Comparison of ENCODE assay signal across 20 cellular contexts in the genomic region with DNA sequence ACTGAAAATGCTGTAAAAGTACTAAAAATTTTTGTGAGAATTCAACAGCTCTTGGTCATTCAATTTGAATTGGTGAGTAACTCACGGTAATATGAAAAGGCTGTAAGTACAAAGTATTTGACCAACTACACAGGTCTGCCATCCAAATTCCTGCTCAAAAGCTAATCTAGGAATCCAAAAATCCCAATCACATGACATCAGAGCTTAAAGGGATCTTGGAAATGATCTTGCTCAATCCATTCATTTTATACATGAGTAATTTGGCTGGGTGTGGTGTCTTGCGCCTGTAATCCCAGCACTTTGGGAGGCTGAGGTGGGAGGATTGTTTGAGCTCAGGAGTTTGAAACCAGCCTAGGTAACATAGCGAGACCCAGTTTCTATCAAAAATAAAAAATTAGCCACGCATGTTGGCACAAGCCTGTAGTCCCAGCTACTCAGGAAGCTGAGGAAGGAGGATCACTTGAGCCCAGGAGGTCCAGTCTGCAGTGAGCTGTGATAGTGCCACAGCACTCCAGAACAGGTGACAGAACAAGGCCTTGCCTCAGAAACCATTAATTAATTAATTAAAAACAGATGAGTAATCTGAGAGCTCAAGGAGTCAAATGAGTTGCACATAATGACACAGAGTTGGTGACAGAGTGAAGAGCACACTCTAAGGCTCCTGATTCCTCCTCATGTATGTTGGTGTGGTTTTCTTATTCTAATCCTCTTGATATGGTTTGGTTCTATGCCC. TPM values are rescaled to one million over a fixed set of nuclear protein-coding genes. Genes with fewer than 3 reads are reported as not detected.
DNase-seq lines count a peak whose midpoint lies in the region; ATAC-seq, FAIRE-seq and TF ChIP-seq lines count a peak whose summit lies in the region.
"Had no signal": no experiment of that assay in that cellular context is flagged by ENCODE, and none has a peak within 500 bp of the region (broad histone marks: within the 10 kb centered on the region; RNA-seq: fewer than 3 reads in every experiment).

No MANE protein-coding gene starts in this region.

- H3K27ac Mint-ChIP-seq in activated T-cell treated with anti-CD3 and anti-CD28 coated beads, Interleukin-2, amount 50 U/mL, for 72 hours, result no peak overlapping the region
- H3K27ac Mint-ChIP-seq: activated CD4-positive, alpha-beta T cell treated with anti-CD3 and anti-CD28 coated beads, Interleukin-2, amount 10 ng/mL, durations not matched to agents 24 days and 14 days; mesothelial cell of epicardium had no signal

- peaks cover 30% of the 10 kb centered on the region for H3K4me1 ChIP-seq in keratinocyte (ENCODE audit: control insufficient read depth, extremely low read depth, insufficient read depth, low read length)

- dilution Hi-C loops in keratinocyte (cut with MboI; ENCODE audit: extremely low pct_ligation_motif_present, low sequenced_read_pairs), result no loop called here

- no peak overlapping the region for H3K4me3 Mint-ChIP-seq in activated T-cell treated with anti-CD3 and anti-CD28 coated beads, Interleukin-2, amount 50 U/mL, for 72 hours
- H3K4me3 Mint-ChIP-seq: activated CD4-positive, alpha-beta T cell treated with anti-CD3 and anti-CD28 coated beads, Interleukin-2, amount 10 ng/mL, durations not matched to agents 24 days and 14 days; mesothelial cell of epicardium had no signal

- ATAC-seq in activated T-cell treated with anti-CD3 and anti-CD28 coated beads, Interleukin-2, amount 50 U/mL, for 72 hours (replicated peaks in 1 of 2), result no peak
- ATAC-seq: gastroesophageal sphincter had no signal

- H4K20me1 ChIP-seq in keratinocyte (ENCODE audit: control insufficient read depth, extremely low read depth, insufficient read depth, low read length), result no peaks in the 10 kb centered on the region

- H3K4me2 ChIP-seq in keratinocyte (ENCODE audit: control insufficient read depth, extremely low read depth, insufficient read depth, low read depth, low read length), result peak overlapping the region; percentile 22

- no peak overlapping the region for H3K9ac ChIP-seq in keratinocyte (ENCODE audit: control insufficient read depth, extremely low read depth, insufficient read depth, low read length)

- H3K36me3 Mint-ChIP-seq in activated T-cell treated with anti-CD3 and anti-CD28 coated beads, Interleukin-2, amount 50 U/mL, for 72 hours (ENCODE audit: insufficient read depth in 2 of 2), result no peaks in the 10 kb centered on the region
- H3K36me3 Mint-ChIP-seq: mesothelial cell of epicardium had no signal

- H3K9me3 ChIP-seq in keratinocyte (ENCODE audit: control insufficient read depth, low read depth, low read length), result no peaks in the 10 kb centered on the region
- H3K9me3 ChIP-seq: gastroesophageal sphincter had no signal

- H3K27ac ChIP-seq in keratinocyte (ENCODE audit: control insufficient read depth, insufficient read depth, low read length), result peak overlapping the region; percentile 66
- H3K27ac ChIP-seq: gastroesophageal sphincter had no signal

- DNase-seq in AG10803 (ENCODE audit: low read depth) (peak; percentile 87), HT1080 (ENCODE audit: low read depth) (peak; percentile 33), bronchial epithelial cell (ENCODE audit: low read depth) (peak; percentile 79), keratinocyte (ENCODE audit: low read depth, low spot score) (no peak), C1 segment of cervical spinal cord (lab: John Stamatoyannopoulos, UW) (no peak), LoVo (ENCODE audit: low spot score) (no peak), COR-L47 (lab: John Stamatoyannopoulos, UW) (no peak)
- DNase-seq in activated T-cell treated with anti-CD3 and anti-CD28 coated beads, Interleukin-2, amount 50 U/mL, for 72 hours, result no peak
- DNase-seq: activated CD4-positive, alpha-beta T cell treated with anti-CD3 and anti-CD28 coated beads, Interleukin-2, amount 10 ng/mL, durations not matched to agents 24 days and 14 days; amniotic stem cell; dermis blood vessel endothelial cell; DMS153; NCI-H2029; NCI-H774; nucleus accumbens; stimulated activated naive CD4-positive, alpha-beta T cell treated with Interleukin-2 at 50 U/mL for 16 hours had no signal

- no peak overlapping the region for H2AFZ ChIP-seq in keratinocyte (ENCODE audit: control insufficient read depth, low read length)

- TF ChIP-seq CTCF in AG10803 (conservative IDR thresholded peaks at IDR 0.05; ENCODE audit: low read length), result no peak
- no peak for TF ChIP-seq CTCF in bronchial epithelial cell (IDR thresholded peaks at IDR 0.05; ENCODE audit: insufficient read depth, low read length, severe bottlenecking)
- TF ChIP-seq CTCF in keratinocyte (optimal IDR thresholded peaks at IDR 0.05 in 1 of 3, IDR thresholded peaks at IDR 0.05 in 1 of 3, conservative IDR thresholded peaks at IDR 0.05 in 1 of 3; ENCODE audit: extremely low read depth in 1 of 3, insufficient read depth in 2 of 3, low read length in 3 of 3), result no peak

- H3K4me3 ChIP-seq in AG10803 (ENCODE audit: low read length) (no peak overlapping the region), bronchial epithelial cell (ENCODE audit: low read depth, low read length) (no peak overlapping the region), keratinocyte (ENCODE audit: control insufficient read depth in 2 of 3, extremely low read depth in 1 of 3, insufficient read depth in 2 of 3, low read depth in 1 of 3, low read length in 3 of 3) (no peak overlapping the region)
- H3K4me3 ChIP-seq: gastroesophageal sphincter, skin epidermis had no signal

- H3K27me3 Mint-ChIP-seq in activated T-cell treated with anti-CD3 and anti-CD28 coated beads, Interleukin-2, amount 50 U/mL, for 72 hours (ENCODE audit: low read depth), result peaks cover 6% of the 10 kb centered on the region

- H3K9me3 Mint-ChIP-seq in activated T-cell treated with anti-CD3 and anti-CD28 coated beads, Interleukin-2, amount 50 U/mL, for 72 hours, result no peaks in the 10 kb centered on the region
- H3K9me3 Mint-ChIP-seq: activated CD4-positive, alpha-beta T cell treated with anti-CD3 and anti-CD28 coated beads, Interleukin-2, amount 10 ng/mL, durations not matched to agents 24 days and 14 days; mesothelial cell of epicardium had no signal

- H3K27me3 ChIP-seq in bronchial epithelial cell (ENCODE audit: control insufficient read depth, insufficient read depth, low read length) (no peaks in the 10 kb centered on the region), keratinocyte (ENCODE audit: control insufficient read depth, extremely low read depth, insufficient read depth, low read length) (no peaks in the 10 kb centered on the region)
- H3K27me3 ChIP-seq: gastroesophageal sphincter had no signal

- no peaks in the 10 kb centered on the region for H3K9me1 ChIP-seq in keratinocyte (ENCODE audit: control insufficient read depth, extremely low read depth, insufficient read depth, low read length)

- peaks cover 30% of the 10 kb centered on the region for H3K79me2 ChIP-seq in keratinocyte (ENCODE audit: control insufficient read depth, insufficient read depth, low read length)

- no peaks in the 10 kb centered on the region for H3K4me1 Mint-ChIP-seq in activated T-cell treated with anti-CD3 and anti-CD28 coated beads, Interleukin-2, amount 50 U/mL, for 72 hours (ENCODE audit: low read depth)
- H3K4me1 Mint-ChIP-seq: activated CD4-positive, alpha-beta T cell treated with anti-CD3 and anti-CD28 coated beads, Interleukin-2, amount 10 ng/mL, durations not matched to agents 24 days and 14 days had no signal

- H3K36me3 ChIP-seq in bronchial epithelial cell (ENCODE audit: control insufficient read depth, insufficient read depth, low read length) (peaks cover 3% of the 10 kb centered on the region), keratinocyte (ENCODE audit: control insufficient read depth in 2 of 2, extremely low read depth in 1 of 2, insufficient read depth in 2 of 2, low read length in 2 of 2) (no peaks in the 10 kb centered on the region)
- H3K36me3 ChIP-seq: gastroesophageal sphincter had no signal

- no peak for FAIRE-seq in bronchial epithelial cell (lab: Jason Lieb, UNC)
- peak; percentile 63 for FAIRE-seq in keratinocyte (lab: Jason Lieb, UNC)
- FAIRE-seq: RCC 7860 had no signal

RNA-seq across cellular contexts. Expression of a gene that starts 19.8 kb away (rescaled TPM):
- total RNA-seq in HT1080 (2014; rRNA removed; shearing (Covaris generic)), result 13.6 and 14.8 TPM in 2 replicates
- 13.6 and 17.2 TPM in 2 replicates for polyA plus RNA-seq in HT1080 (2015; cell fraction: cytosol; rRNA removed)
- polyA plus RNA-seq in HT1080 (2015; cell fraction: nucleus; rRNA removed), result 13.9 and 15.4 TPM in 2 replicates
- total RNA-seq in bronchial epithelial cell, result 125 and 141 TPM in 2 replicates
- 14.3 to 20.6 TPM (median 14.4 TPM) in 3 replicates for polyA plus RNA-seq in keratinocyte
- polyA plus RNA-seq in keratinocyte (2011; ENCODE audit: low read depth), result 55.0 TPM
- 15.1 and 21.3 TPM in 2 replicates for polyA plus RNA-seq in keratinocyte (2011; cell fraction: cytosol; rRNA removed)
- 17.0 and 19.7 TPM in 2 replicates for polyA plus RNA-seq in keratinocyte (2011; cell fraction: nucleus; rRNA removed)
- polyA plus RNA-seq in keratinocyte (2012; ENCODE audit: low replicate concordance), result 15.4 and 24.3 TPM in 2 replicates
- polyA minus RNA-seq in keratinocyte, result 12.7 to 21.6 TPM (median 21.5 TPM) in 3 replicates
- polyA minus RNA-seq in keratinocyte (2011; cell fraction: cytosol; rRNA and poly(A)+ RNA removed), result 20.9 TPM
- polyA minus RNA-seq in keratinocyte (2011; cell fraction: nucleus; rRNA and poly(A)+ RNA removed), result 14.2 and 32.3 TPM in 2 replicates
- 1 to 10 TPM; 5.7 to 7.4 TPM for total RNA-seq in activated T-cell treated with anti-CD3 and anti-CD28 coated beads, Interleukin-2, amount 50 U/mL, for 72 hours

Comparison
In these comparisons a context has a peak if more than half of its experiments do, and no peak if none do; other contexts are left out.
1. DNase-seq: peak in AG10803 (single experiment), HT1080 (single experiment) and bronchial epithelial cell (single experiment); none in keratinocyte (single experiment), C1 segment of cervical spinal cord (0 of 14), LoVo (single experiment), COR-L47 (single experiment) and activated T-cell treated with anti-CD3 and anti-CD28 coated beads, Interleukin-2, amount 50 U/mL, for 72 hours (0 of 2).